Comparison of ENCODE assay signal across 8 cellular contexts in genomic region chr2:8682719-8683667, GRCh38. TPM values are rescaled to one million over a fixed set of nuclear protein-coding genes. Genes with fewer than 3 reads are reported as not detected.
A peak's percentile ranks its signal among the peaks of the same experiment; 100 is the strongest.
DNase-seq lines count a peak whose midpoint lies in the region; FAIRE-seq and TF ChIP-seq lines count a peak whose summit lies in the region.

No MANE protein-coding gene starts in this region.

- FAIRE-seq in frontal cortex (lab: Jason Lieb, UNC), result no peak

- peaks cover 25% of the 10 kb centered on the region for H3K36me3 Mint-ChIP-seq in nephron progenitor cell (ENCODE audit: low read depth)

- TF ChIP-seq CTCF in nephron progenitor cell (IDR thresholded peaks at IDR 0.05) (no peak), RWPE1 (conservative IDR thresholded peaks at IDR 0.05; ENCODE audit: low read depth) (no peak)

- H3K27ac Mint-ChIP-seq in nephron progenitor cell, result peak overlapping the region; percentile 98

- H3K9me3 Mint-ChIP-seq in nephron progenitor cell, result no peaks in the 10 kb centered on the region

- H3K4me1 Mint-ChIP-seq in nephron progenitor cell, result peaks cover 37% of the 10 kb centered on the region

- H3K27ac ChIP-seq in RWPE1, result no peak overlapping the region

- CTCF ChIA-PET in RWPE1 (lab: Yijun Ruan, JAX), result interaction anchor here (0.9 kb wide), 1 partner anchor 143 kb away, joined by 3 read pairs; no protein-coding TSS in a partner anchor

- POLR2A ChIA-PET in RWPE1 (lab: Yijun Ruan, JAX; ENCODE audit: low non-redundant PET), result interaction anchor here (0.5 to 0.7 kb wide), 2 partner anchors 430 to 517 kb away, joined by 3 to 5 read pairs; no protein-coding TSS in a partner anchor

- H3K27me3 Mint-ChIP-seq in nephron progenitor cell (ENCODE audit: low read depth, poor library complexity), result peaks cover 18% of the 10 kb centered on the region

- H3K4me3 Mint-ChIP-seq in nephron progenitor cell, result peak overlapping the region; percentile 100

- peak; percentile 25 for DNase-seq in NK-92 treated with Interleukin-12 subunit alpha and Interleukin-12 subunit beta, amount 100 ng/mL, for 24 hours (lab: John Stamatoyannopoulos, UW)
- DNase-seq in NK-92 (lab: John Stamatoyannopoulos, UW; ENCODE audit: unreplicated experiment), result no peak
- peak; percentile 19 for DNase-seq in NCI-H774 (lab: John Stamatoyannopoulos, UW)
- peak; percentile 63 to 64 for DNase-seq in activated T-cell treated with anti-CD3 and anti-CD28 coated beads, Interleukin-2, amount 50 U/mL, for 48 hours
- DNase-seq in fibroblast of peridontal ligament (ENCODE audit: extremely low read depth), result peak; percentile 76
- peak; percentile 32 for DNase-seq in nephron progenitor cell
- no peak for DNase-seq in frontal cortex (ENCODE audit: low spot score in 2 of 2)
- no peak for DNase-seq in RWPE1 (ENCODE audit: low spot score)

RNA-seq across cellular contexts. Expression of gene ID2, which starts 1.1 kb away (rescaled TPM):
- total RNA-seq in frontal cortex, result 151 TPM

Comparison
In these comparisons a context has a peak if more than half of its experiments do, and no peak if none do; other contexts are left out.
1. DNase-seq: peak in NK-92 treated with Interleukin-12 subunit alpha and Interleukin-12 subunit beta, amount 100 ng/mL, for 24 hours (single experiment), NCI-H774 (single experiment), activated T-cell treated with anti-CD3 and anti-CD28 coated beads, Interleukin-2, amount 50 U/mL, for 48 hours (2 of 2), fibroblast of peridontal ligament (single experiment) and nephron progenitor cell (single experiment); none in NK-92 (single experiment), frontal cortex (0 of 2) and RWPE1 (single experiment).